In the genomic region with DNA sequence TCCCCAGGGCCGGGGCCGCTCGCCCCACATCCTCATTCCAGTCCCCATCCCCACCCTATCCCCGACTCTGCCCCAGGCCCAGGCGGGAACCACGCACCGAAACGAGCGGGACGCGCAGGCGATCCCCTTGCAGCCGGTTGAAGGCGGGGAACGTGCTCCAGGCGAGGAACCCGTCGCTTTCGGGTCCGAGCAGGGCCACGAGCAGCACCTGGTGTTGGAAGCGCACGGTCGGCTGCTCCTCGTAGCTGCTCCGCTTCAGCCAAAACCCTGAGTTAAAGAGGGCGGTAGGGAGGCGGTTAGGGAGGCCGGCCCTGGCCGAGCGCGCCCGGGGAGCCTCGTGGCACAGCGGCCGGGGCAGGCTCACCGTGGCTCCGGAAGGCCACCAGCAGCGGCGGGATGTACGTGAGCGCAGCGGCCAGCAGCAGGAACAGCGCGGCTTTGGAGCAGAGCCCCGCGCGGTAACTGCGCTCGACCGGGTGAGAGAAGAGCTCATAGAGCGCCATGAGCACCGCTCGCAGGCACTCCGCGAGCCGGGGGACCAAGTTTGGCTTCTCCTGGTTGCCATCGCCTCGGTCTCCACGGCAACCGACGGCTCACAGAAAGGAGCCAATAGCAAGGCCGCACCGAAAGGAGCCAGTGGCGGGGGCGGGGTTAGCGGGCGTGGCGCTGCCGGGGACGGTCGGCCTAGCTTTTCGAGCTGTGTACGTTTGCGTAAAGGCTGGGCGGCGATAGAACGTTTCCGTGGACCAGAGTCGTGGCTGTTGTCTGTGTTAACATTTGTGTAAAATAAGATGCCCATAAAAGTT, we compare ENCODE assay signal across 8 cellular contexts. TPM values are rescaled to one million over a fixed set of nuclear protein-coding genes. Genes with fewer than 3 reads are reported as not detected.
DNase-seq lines count a peak whose midpoint lies in the region; ATAC-seq and TF ChIP-seq lines count a peak whose summit lies in the region.

A gene with protein sequence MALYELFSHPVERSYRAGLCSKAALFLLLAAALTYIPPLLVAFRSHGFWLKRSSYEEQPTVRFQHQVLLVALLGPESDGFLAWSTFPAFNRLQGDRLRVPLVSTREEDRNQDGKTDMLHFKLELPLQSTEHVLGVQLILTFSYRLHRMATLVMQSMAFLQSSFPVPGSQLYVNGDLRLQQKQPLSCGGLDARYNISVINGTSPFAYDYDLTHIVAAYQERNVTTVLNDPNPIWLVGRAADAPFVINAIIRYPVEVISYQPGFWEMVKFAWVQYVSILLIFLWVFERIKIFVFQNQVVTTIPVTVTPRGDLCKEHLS (minus strand): TSS at position 546 of the 806 bp plus-strand sequence. CDS start 43 bp downstream, at position 503.

- no peaks in the 10 kb centered on the region for H3K36me3 ChIP-seq in BE2C

- peak; percentile 98 for DNase-seq in BE2C
- DNase-seq in NCI-H524 (lab: John Stamatoyannopoulos, UW): peak; percentile 88 to 95
- DNase-seq in activated CD4-positive, alpha-beta T cell treated with anti-CD3 and anti-CD28 coated beads, Interleukin-2, amount 10 ng/mL, durations not matched to agents 24 days and 14 days: peak; percentile 99
- DNase-seq in dedifferentiated amniotic fluid mesenchymal stem cell (ENCODE audit: extremely low spot score): peak; percentile 92
- DNase-seq in left lobe of liver (ENCODE audit: low spot score): peak; percentile 96
- peak; percentile 98 for DNase-seq in stimulated activated CD4-positive, alpha-beta T cell treated with anti-CD3 and anti-CD28 coated beads, Interleukin-2, amount 100 ng/mL, for 24 hours

- H3K9me3 ChIP-seq in BE2C: no peaks in the 10 kb centered on the region

- intact Hi-C loops in activated CD4-positive, alpha-beta T cell treated with anti-CD3 and anti-CD28 coated beads, Interleukin-2, amount 10 ng/mL, durations not matched to agents 24 days and 14 days (cut with micrococcal nuclease): loop anchor here (1.0 to 10.0 kb wide), 7 partner anchors 10 to 209 kb away; a partner anchor contains a TSS

- peak within 1 kb of the TSS; percentile 85 for H3K4me3 ChIP-seq in BE2C (ENCODE audit: low read depth, low read length)

- H3K4me1 Mint-ChIP-seq in activated CD4-positive, alpha-beta T cell treated with anti-CD3 and anti-CD28 coated beads, Interleukin-2, amount 10 ng/mL, durations not matched to agents 24 days and 14 days: peaks cover 8% of the 10 kb centered on the region

- TF ChIP-seq CTCF in BE2C (IDR thresholded peaks at IDR 0.05; ENCODE audit: low read depth, low read length): 0 out of 2 replicates have a peak, but pooled peaks have one; percentile 3

- H3K4me3 Mint-ChIP-seq in activated CD4-positive, alpha-beta T cell treated with anti-CD3 and anti-CD28 coated beads, Interleukin-2, amount 10 ng/mL, durations not matched to agents 24 days and 14 days: peak within 1 kb of the TSS; percentile 92

- no peaks in the 10 kb centered on the region for H3K9me3 Mint-ChIP-seq in activated CD4-positive, alpha-beta T cell treated with anti-CD3 and anti-CD28 coated beads, Interleukin-2, amount 10 ng/mL, durations not matched to agents 24 days and 14 days

- H3K27ac Mint-ChIP-seq in activated CD4-positive, alpha-beta T cell treated with anti-CD3 and anti-CD28 coated beads, Interleukin-2, amount 10 ng/mL, durations not matched to agents 24 days and 14 days: peak within 1 kb of the TSS; percentile 90

- H3K27me3 Mint-ChIP-seq in activated CD4-positive, alpha-beta T cell treated with anti-CD3 and anti-CD28 coated beads, Interleukin-2, amount 10 ng/mL, durations not matched to agents 24 days and 14 days: peaks cover 20% of the 10 kb centered on the region

- H3K4me1 ChIP-seq in BE2C: no peaks in the 10 kb centered on the region

- no peaks in the 10 kb centered on the region for H3K36me3 Mint-ChIP-seq in activated CD4-positive, alpha-beta T cell treated with anti-CD3 and anti-CD28 coated beads, Interleukin-2, amount 10 ng/mL, durations not matched to agents 24 days and 14 days (ENCODE audit: low read depth)

- H3K27me3 ChIP-seq in BE2C: no peaks in the 10 kb centered on the region

- peak; percentile 95 for ATAC-seq in GM19043 (IDR thresholded peaks at IDR 0.05; ENCODE audit: low read depth, unreplicated experiment)
- ATAC-seq in HG03354 (IDR thresholded peaks at IDR 0.05; ENCODE audit: poor library complexity, severe bottlenecking, unreplicated experiment): peak; percentile 98
- peak; percentile 96 for ATAC-seq in left lobe of liver

RNA-seq across cellular contexts. Expression of the gene that starts here (rescaled TPM):
- polyA plus RNA-seq in BE2C (2012; ENCODE audit: insufficient read depth, insufficient read length, low read depth): 15.1 TPM
- total RNA-seq in activated CD4-positive, alpha-beta T cell treated with anti-CD3 and anti-CD28 coated beads, Interleukin-2, amount 10 ng/mL, durations not matched to agents 24 days and 14 days: 4.0 and 4.4 TPM in 2 replicates
- total RNA-seq in left lobe of liver: 1.5 TPM

Comparison
In these comparisons a context has a peak if more than half of its experiments do, and no peak if none do; other contexts are left out.
1. Peak in every context shown above with its lines: DNase-seq, ATAC-seq and H3K4me3 ChIP-seq.